ENCODE assay signal across 9 cellular contexts in genomic region chr16:29809850-29810698, GRCh38. TPM values are rescaled to one million over a fixed set of nuclear protein-coding genes. Genes with fewer than 3 reads are reported as not detected.
DNase-seq lines count a peak whose midpoint lies in the region; ATAC-seq and TF ChIP-seq lines count a peak whose summit lies in the region.
"Had no signal": no experiment of that assay in that cellular context is flagged by ENCODE, and none has a peak within 500 bp of the region (broad histone marks: within the 10 kb centered on the region; RNA-seq: fewer than 3 reads in every experiment).

No MANE protein-coding gene starts in this region.

- H3K4me3 Mint-ChIP-seq in activated CD8-positive, alpha-beta memory T cell treated with anti-CD3 and anti-CD28 coated beads, Interleukin-2, amount 10 ng/mL, durations not matched to agents 7 days and 5 days, result peak overlapping the region; percentile 96
- peak overlapping the region; percentile 88 for H3K4me3 Mint-ChIP-seq in stimulated activated naive CD8-positive, alpha-beta T cell treated with anti-CD3 and anti-CD28 coated beads, Interleukin-15, Interleukin-2, amounts not matched to agents 100 ng/mL and 50 ng/mL, for 24 hours

- CTCF ChIA-PET in activated CD8-positive, alpha-beta memory T cell treated with anti-CD3 and anti-CD28 coated beads, Interleukin-2, amount 10 ng/mL, durations not matched to agents 7 days and 5 days (lab: Charles Lee), result interaction anchor here (0.8 to 1.0 kb wide), 3 partner anchors 9 to 110 kb away, joined by 3 to 7 read pairs (median 4); partner anchors contain the start of gene MVP

- H3K27ac Mint-ChIP-seq in activated CD8-positive, alpha-beta memory T cell treated with anti-CD3 and anti-CD28 coated beads, Interleukin-2, amount 10 ng/mL, durations not matched to agents 7 days and 5 days, result peak overlapping the region; percentile 87
- peak overlapping the region; percentile 82 for H3K27ac Mint-ChIP-seq in stimulated activated naive CD8-positive, alpha-beta T cell treated with anti-CD3 and anti-CD28 coated beads, Interleukin-15, Interleukin-2, amounts not matched to agents 100 ng/mL and 50 ng/mL, for 24 hours

- H3K4me1 ChIP-seq in right atrium auricular region, result peaks cover 0 to 75% of the 10 kb centered on the region in 2 donors

- no peak for ATAC-seq in activated CD8-positive, alpha-beta memory T cell treated with anti-CD3 and anti-CD28 coated beads, Interleukin-2, amount 10 ng/mL, durations not matched to agents 7 days and 5 days

- H3K36me3 ChIP-seq in right atrium auricular region, result peaks cover 14% of the 10 kb centered on the region

- TF ChIP-seq CTCF in right atrium auricular region (IDR thresholded peaks at IDR 0.05), result no peak

- peak overlapping the region; percentile 94 to 96 for H3K27ac ChIP-seq in right atrium auricular region

- H3K27me3 ChIP-seq in right atrium auricular region, result no peaks in the 10 kb centered on the region

- H3K9me3 ChIP-seq in right atrium auricular region, result no peaks in the 10 kb centered on the region

- peaks cover 37% of the 10 kb centered on the region for H3K36me3 Mint-ChIP-seq in activated CD8-positive, alpha-beta memory T cell treated with anti-CD3 and anti-CD28 coated beads, Interleukin-2, amount 10 ng/mL, durations not matched to agents 7 days and 5 days
- peaks cover 41% of the 10 kb centered on the region for H3K36me3 Mint-ChIP-seq in stimulated activated naive CD8-positive, alpha-beta T cell treated with anti-CD3 and anti-CD28 coated beads, Interleukin-15, Interleukin-2, amounts not matched to agents 100 ng/mL and 50 ng/mL, for 24 hours (ENCODE audit: low read depth)

- no peaks in the 10 kb centered on the region for H3K9me3 Mint-ChIP-seq in activated CD8-positive, alpha-beta memory T cell treated with anti-CD3 and anti-CD28 coated beads, Interleukin-2, amount 10 ng/mL, durations not matched to agents 7 days and 5 days (ENCODE audit: low read depth)
- no peaks in the 10 kb centered on the region for H3K9me3 Mint-ChIP-seq in stimulated activated naive CD8-positive, alpha-beta T cell treated with anti-CD3 and anti-CD28 coated beads, Interleukin-15, Interleukin-2, amounts not matched to agents 100 ng/mL and 50 ng/mL, for 24 hours

- H3K4me1 Mint-ChIP-seq in activated CD8-positive, alpha-beta memory T cell treated with anti-CD3 and anti-CD28 coated beads, Interleukin-2, amount 10 ng/mL, durations not matched to agents 7 days and 5 days, result peaks cover 51% of the 10 kb centered on the region
- peaks cover 54% of the 10 kb centered on the region for H3K4me1 Mint-ChIP-seq in stimulated activated naive CD8-positive, alpha-beta T cell treated with anti-CD3 and anti-CD28 coated beads, Interleukin-15, Interleukin-2, amounts not matched to agents 100 ng/mL and 50 ng/mL, for 24 hours (ENCODE audit: low read depth)

- peak; percentile 57 for DNase-seq in stimulated activated CD4-positive, alpha-beta T cell treated with anti-CD3 and anti-CD28 coated beads, Interleukin-15, amount 100 ng/mL, for 24 hours
- no peak for DNase-seq in stimulated activated CD4-positive, alpha-beta T cell treated with anti-CD3 and anti-CD28 coated beads, Interleukin-2, amount 100 ng/mL, for 48 hours
- peak; percentile 81 for DNase-seq in activated CD8-positive, alpha-beta memory T cell treated with anti-CD3 and anti-CD28 coated beads, Interleukin-2, amount 10 ng/mL, durations not matched to agents 7 days and 5 days
- DNase-seq in right atrium auricular region (ENCODE audit: low spot score) (no peak), NCI-H2081 (lab: John Stamatoyannopoulos, UW) (no peak), NCI-H1694 treated with DMSO at 0.1 percent for 48 hours (lab: John Stamatoyannopoulos, UW) (no peak), epidermal melanocyte (ENCODE audit: insufficient read length, low spot score) (no peak)

- peaks cover 12% of the 10 kb centered on the region for H3K27me3 Mint-ChIP-seq in activated CD8-positive, alpha-beta memory T cell treated with anti-CD3 and anti-CD28 coated beads, Interleukin-2, amount 10 ng/mL, durations not matched to agents 7 days and 5 days
- no peaks in the 10 kb centered on the region for H3K27me3 Mint-ChIP-seq in stimulated activated naive CD8-positive, alpha-beta T cell treated with anti-CD3 and anti-CD28 coated beads, Interleukin-15, Interleukin-2, amounts not matched to agents 100 ng/mL and 50 ng/mL, for 24 hours

- no peak overlapping the region for H3K4me3 ChIP-seq in right atrium auricular region

RNA-seq across cellular contexts. Expression of gene PRRT2, which starts 1.9 kb away (rescaled TPM):
- 1 to 10 TPM in 1 of 2 experiments, under 1 TPM in 1; 0.85 to 1.1 TPM for total RNA-seq in activated CD8-positive, alpha-beta memory T cell treated with anti-CD3 and anti-CD28 coated beads, Interleukin-2, amount 10 ng/mL, durations not matched to agents 7 days and 5 days
- total RNA-seq in right atrium auricular region, result under 1 TPM; 0.51 to 0.52 TPM
- total RNA-seq: bronchial epithelial cell had no signal

RNA-seq across cellular contexts. Expression of gene MAZ, which starts 3.7 kb away (rescaled TPM):
- 100 to 1,000 TPM; 411 to 434 TPM for total RNA-seq in activated CD8-positive, alpha-beta memory T cell treated with anti-CD3 and anti-CD28 coated beads, Interleukin-2, amount 10 ng/mL, durations not matched to agents 7 days and 5 days
- total RNA-seq in right atrium auricular region, result 10 to 100 TPM; 33.0 to 86.6 TPM

RNA-seq across cellular contexts. Expression of gene PAGR1, which starts 5.9 kb away (rescaled TPM):
- total RNA-seq in activated CD8-positive, alpha-beta memory T cell treated with anti-CD3 and anti-CD28 coated beads, Interleukin-2, amount 10 ng/mL, durations not matched to agents 7 days and 5 days, result 10 to 100 TPM; 34.3 to 35.2 TPM
- 10 to 100 TPM; 23.5 to 27.3 TPM for total RNA-seq in right atrium auricular region

RNA-seq across cellular contexts. Expression of gene MVP, which starts 10.2 kb away (rescaled TPM):
- total RNA-seq in activated CD8-positive, alpha-beta memory T cell treated with anti-CD3 and anti-CD28 coated beads, Interleukin-2, amount 10 ng/mL, durations not matched to agents 7 days and 5 days, result 100 to 1,000 TPM; 110 to 123 TPM
- total RNA-seq in right atrium auricular region, result 10 to 100 TPM; 44.4 to 77.9 TPM

RNA-seq across cellular contexts. Expression of gene KIF22, which starts 19.5 kb away (rescaled TPM):
- total RNA-seq in activated CD8-positive, alpha-beta memory T cell treated with anti-CD3 and anti-CD28 coated beads, Interleukin-2, amount 10 ng/mL, durations not matched to agents 7 days and 5 days, result 100 to 1,000 TPM; 205 to 266 TPM
- total RNA-seq in right atrium auricular region, result 10 to 100 TPM; 10.1 to 17.1 TPM

Comparison
In these comparisons a context has a peak if more than half of its experiments do, and no peak if none do; other contexts are left out.
1. DNase-seq: peak in stimulated activated CD4-positive, alpha-beta T cell treated with anti-CD3 and anti-CD28 coated beads, Interleukin-15, amount 100 ng/mL, for 24 hours (single experiment) and activated CD8-positive, alpha-beta memory T cell treated with anti-CD3 and anti-CD28 coated beads, Interleukin-2, amount 10 ng/mL, durations not matched to agents 7 days and 5 days (single experiment); none in stimulated activated CD4-positive, alpha-beta T cell treated with anti-CD3 and anti-CD28 coated beads, Interleukin-2, amount 100 ng/mL, for 48 hours (0 of 2), right atrium auricular region (single experiment), NCI-H2081 (0 of 2), NCI-H1694 treated with DMSO at 0.1 percent for 48 hours (single experiment) and epidermal melanocyte (single experiment).
2. RNA of gene MAZ, which starts 3.7 kb away (total RNA-seq): 411 to 434 TPM in activated CD8-positive, alpha-beta memory T cell treated with anti-CD3 and anti-CD28 coated beads, Interleukin-2, amount 10 ng/mL, durations not matched to agents 7 days and 5 days; 33.0 to 86.6 TPM in right atrium auricular region; every median in the first group is over 4 times any median in the second.